ENCODE assay signal across 8 cellular contexts in the genomic region with DNA sequence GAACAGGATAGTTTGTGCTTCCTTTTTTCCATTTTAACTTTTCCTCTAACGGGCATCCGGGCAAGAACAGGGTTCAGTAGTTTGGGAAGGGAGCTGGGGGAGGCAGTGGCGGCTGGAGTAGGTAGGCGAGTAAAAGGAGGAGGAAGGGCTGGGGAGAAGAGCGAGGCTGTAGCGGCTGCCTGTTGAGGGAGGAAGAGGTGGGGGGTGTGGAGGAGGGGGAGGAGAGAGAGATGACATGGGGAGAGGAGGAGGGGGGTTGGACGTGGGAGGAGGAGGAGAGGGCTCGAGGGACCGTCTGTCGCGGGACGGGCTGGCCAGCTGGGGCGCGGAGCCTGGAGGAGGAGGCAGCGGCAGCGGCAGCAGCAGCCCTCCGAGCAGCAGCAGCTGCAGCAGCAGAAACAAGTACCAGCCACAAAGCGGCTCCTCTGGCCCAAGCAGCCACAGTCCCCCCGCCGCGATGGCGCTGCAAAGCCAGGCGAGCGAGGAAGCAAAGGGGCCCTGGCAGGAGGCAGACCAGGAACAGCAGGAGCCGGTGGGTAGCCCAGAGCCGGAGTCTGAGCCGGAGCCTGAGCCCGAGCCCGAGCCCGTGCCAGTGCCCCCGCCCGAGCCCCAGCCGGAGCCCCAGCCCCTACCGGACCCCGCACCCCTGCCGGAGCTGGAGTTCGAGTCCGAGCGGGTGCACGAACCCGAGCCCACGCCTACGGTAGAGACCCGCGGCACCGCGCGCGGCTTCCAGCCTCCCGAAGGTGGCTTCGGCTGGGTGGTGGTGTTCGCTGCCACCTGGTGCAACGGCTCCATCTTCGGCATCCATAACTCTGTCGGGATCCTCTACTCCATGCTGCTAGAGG. TPM values are rescaled to one million over a fixed set of nuclear protein-coding genes. Genes with fewer than 3 reads are reported as not detected.
A peak's percentile ranks its signal among the peaks of the same experiment; 100 is the strongest.
DNase-seq lines count a peak whose midpoint lies in the region; ATAC-seq and TF ChIP-seq lines count a peak whose summit lies in the region.

Gene SLC16A2, plus strand, starts transcription at position 313 of the 848 bp plus-strand sequence. Its CDS starts 145 bp downstream, at position 458.

- H3K36me3 ChIP-seq in stomach, result no peaks in the 10 kb centered on the region

- peak within 1 kb of the TSS; percentile 71 for H3K4me3 Mint-ChIP-seq in activated T-cell treated with anti-CD3 and anti-CD28 coated beads, Interleukin-2, amount 50 U/mL, for 24 hours

- H3K27ac ChIP-seq in stomach, result peak within 1 kb of the TSS; percentile 80 to 90 (median 88)

- 0 to 32% (median 8%) methylated on average over 15 to 55 of the region's 55 CpGs for WGBS in stomach, 5 donors

- peak; percentile 41 for ATAC-seq in esophagus mucosa

- H3K4me1 ChIP-seq in stomach, result peaks cover 0 to 28% (median 17%) of the 10 kb centered on the region in 4 donors

- H3K4me3 ChIP-seq in stomach, result peak within 1 kb of the TSS; percentile 50 to 66 (median 56)

- intact Hi-C loops in stomach (cut with DNase I; ENCODE audit: low total_unique reads), result no loop called here

- TF ChIP-seq EP300 in stomach (IDR thresholded peaks at IDR 0.05), result no peak

- TF ChIP-seq CTCF in stomach (IDR thresholded peaks at IDR 0.05), result no peak

- H3K27me3 ChIP-seq in stomach, result peaks cover 0 to 36% (median 14%) of the 10 kb centered on the region in 3 donors

- H3K36me3 Mint-ChIP-seq in activated T-cell treated with anti-CD3 and anti-CD28 coated beads, Interleukin-2, amount 50 U/mL, for 24 hours (ENCODE audit: low read depth), result no peaks in the 10 kb centered on the region

- H3K27ac Mint-ChIP-seq in activated T-cell treated with anti-CD3 and anti-CD28 coated beads, Interleukin-2, amount 50 U/mL, for 24 hours, result no peak within 1 kb of the TSS

- H3K9me3 Mint-ChIP-seq in activated T-cell treated with anti-CD3 and anti-CD28 coated beads, Interleukin-2, amount 50 U/mL, for 24 hours, result no peaks in the 10 kb centered on the region

- no peaks in the 10 kb centered on the region for H3K9me3 ChIP-seq in stomach

- H3K4me1 Mint-ChIP-seq in activated T-cell treated with anti-CD3 and anti-CD28 coated beads, Interleukin-2, amount 50 U/mL, for 24 hours (ENCODE audit: low read depth), result peaks cover 10% of the 10 kb centered on the region

- peaks cover 88% of the 10 kb centered on the region for H3K27me3 Mint-ChIP-seq in activated T-cell treated with anti-CD3 and anti-CD28 coated beads, Interleukin-2, amount 50 U/mL, for 24 hours

- TF ChIP-seq POLR2A in stomach (IDR thresholded peaks at IDR 0.05), result no peak

- DNase-seq in NOMO-1 treated with dmso at 0.1 percent for 144 hours (lab: John Stamatoyannopoulos, UW; ENCODE audit: unreplicated experiment), result peak; percentile 2
- DNase-seq in NOMO-1 treated with DMSO at 0.1 percent for 48 hours (lab: John Stamatoyannopoulos, UW; ENCODE audit: unreplicated experiment), result no peak
- DNase-seq in NCI-H446 treated with DMSO at 0.1 percent for 48 hours (lab: John Stamatoyannopoulos, UW), result peak; percentile 67
- DNase-seq in activated T-cell treated with anti-CD3 and anti-CD28 coated beads, Interleukin-2, amount 50 U/mL, for 24 hours, result peak; percentile 53
- DNase-seq in middle frontal gyrus (ENCODE audit: extremely low spot score, low spot score), result peak; percentile 12
- DNase-seq in stomach, result peak; percentile 52
- no peak for DNase-seq in NCI-H2029 treated with DMSO at 0.1 percent for 48 hours (lab: John Stamatoyannopoulos, UW)

RNA-seq across cellular contexts. Expression of gene SLC16A2, which starts in this region (rescaled TPM):
- 2.6 TPM for total RNA-seq in esophagus mucosa
- 1 to 10 TPM in 2 of 5 donors, under 1 TPM in 2, not detected in 1; 0.29 to 4.4 (median 1.8) TPM for total RNA-seq in stomach
- 1 to 10 TPM; 2.3 to 3.8 (median 2.4) TPM for polyA plus RNA-seq in stomach

Comparison
In these comparisons a context has a peak if more than half of its experiments do, and no peak if none do; other contexts are left out.
1. DNase-seq: peak in NOMO-1 treated with dmso at 0.1 percent for 144 hours (single experiment), NCI-H446 treated with DMSO at 0.1 percent for 48 hours (single experiment), activated T-cell treated with anti-CD3 and anti-CD28 coated beads, Interleukin-2, amount 50 U/mL, for 24 hours (single experiment), middle frontal gyrus (single experiment) and stomach (single experiment); none in NOMO-1 treated with DMSO at 0.1 percent for 48 hours (single experiment) and NCI-H2029 treated with DMSO at 0.1 percent for 48 hours (single experiment).